ENCODE assay signal across 15 cellular contexts in genomic region chr9:134656334-134657034, GRCh38. TPM values are rescaled to one million over a fixed set of nuclear protein-coding genes. Genes with fewer than 3 reads are reported as not detected.
A peak's percentile ranks its signal among the peaks of the same experiment; 100 is the strongest.
DNase-seq lines count a peak whose midpoint lies in the region; ATAC-seq, FAIRE-seq and TF ChIP-seq lines count a peak whose summit lies in the region.
"Had no signal": no experiment of that assay in that cellular context is flagged by ENCODE, and none has a peak within 500 bp of the region (broad histone marks: within the 10 kb centered on the region; RNA-seq: fewer than 3 reads in every experiment).

No MANE protein-coding gene starts in this region.

- peaks cover 12% of the 10 kb centered on the region for H3K9me3 Mint-ChIP-seq in activated T-helper 1 cell treated with anti-CD3 and anti-CD28 coated beads, Interleukin-12 subunit alpha, Interleukin-12 subunit beta, Interleukin-2, Interleukin-4 antibody, amounts not matched to agents 30 ng/mL and 10 ng/mL and 1 ng/mL, durations not matched to agents 14 hours and 24 hours and 36 hours

- no peak overlapping the region for H3K27ac Mint-ChIP-seq in activated T-helper 1 cell treated with anti-CD3 and anti-CD28 coated beads, Interleukin-12 subunit alpha, Interleukin-12 subunit beta, Interleukin-2, Interleukin-4 antibody, amounts not matched to agents 30 ng/mL and 10 ng/mL and 1 ng/mL, durations not matched to agents 14 hours and 24 hours and 36 hours

- intact Hi-C loops in activated T-helper 1 cell treated with anti-CD3 and anti-CD28 coated beads, Interleukin-12 subunit alpha, Interleukin-12 subunit beta, Interleukin-2, Interleukin-4 antibody, amounts not matched to agents 30 ng/mL and 10 ng/mL and 1 ng/mL, durations not matched to agents 14 hours and 24 hours and 36 hours (cut with micrococcal nuclease) = no loop called here

- no peak overlapping the region for H3K4me3 Mint-ChIP-seq in activated T-helper 1 cell treated with anti-CD3 and anti-CD28 coated beads, Interleukin-12 subunit alpha, Interleukin-12 subunit beta, Interleukin-2, Interleukin-4 antibody, amounts not matched to agents 30 ng/mL and 10 ng/mL and 1 ng/mL, durations not matched to agents 14 hours and 24 hours and 36 hours

- no peaks in the 10 kb centered on the region for H3K36me3 Mint-ChIP-seq in activated T-helper 1 cell treated with anti-CD3 and anti-CD28 coated beads, Interleukin-12 subunit alpha, Interleukin-12 subunit beta, Interleukin-2, Interleukin-4 antibody, amounts not matched to agents 30 ng/mL and 10 ng/mL and 1 ng/mL, durations not matched to agents 14 hours and 24 hours and 36 hours (ENCODE audit: low read depth)

- peak; percentile 33 for TF ChIP-seq CTCF in bronchial epithelial cell (IDR thresholded peaks at IDR 0.05; ENCODE audit: insufficient read depth, low read length, severe bottlenecking)
- TF ChIP-seq CTCF in retinal pigment epithelial cell (conservative IDR thresholded peaks at IDR 0.05; ENCODE audit: low read depth, low read length) = peak; percentile 14

- DNase-seq in NCI-H82 (lab: John Stamatoyannopoulos, UW) = peak; percentile 56
- no peak for DNase-seq in NCI-H82 treated with DMSO at 0.1 percent for 48 hours (lab: John Stamatoyannopoulos, UW; ENCODE audit: unreplicated experiment)
- DNase-seq in MV-4-11 (lab: John Stamatoyannopoulos, UW) = peak; percentile 13
- DNase-seq in bronchial epithelial cell (ENCODE audit: low read depth) = peak; percentile 26
- DNase-seq in retinal pigment epithelial cell (ENCODE audit: low read depth) = no peak
- DNase-seq in SK-N-DZ (ENCODE audit: low spot score) = no peak
- DNase-seq in activated T-helper 1 cell treated with anti-CD3 and anti-CD28 coated beads, Interleukin-12 subunit alpha, Interleukin-12 subunit beta, Interleukin-2, Interleukin-4 antibody, amounts not matched to agents 30 ng/mL and 10 ng/mL and 1 ng/mL, durations not matched to agents 14 hours and 24 hours and 36 hours (ENCODE audit: low spot score) = no peak
- DNase-seq: activated CD4-positive, alpha-beta T cell treated with anti-CD3 and anti-CD28 coated beads for 4 hours; activated effector memory CD4-positive, alpha-beta T cell treated with anti-CD3 and anti-CD28 coated beads, Interleukin-2, amount 50 U/mL, for 16 hours; left cardiac atrium; SHP77 treated with DMSO at 0.1 percent for 48 hours; stimulated activated CD4-positive, alpha-beta T cell treated with anti-CD3 and anti-CD28 coated beads, Interleukin-4, amount 100 ng/mL, for 24 hours had no signal

- no peak for ATAC-seq in GM18870 (IDR thresholded peaks at IDR 0.05; ENCODE audit: unreplicated experiment)
- ATAC-seq: left cardiac atrium had no signal

- H3K27me3 Mint-ChIP-seq in activated T-helper 1 cell treated with anti-CD3 and anti-CD28 coated beads, Interleukin-12 subunit alpha, Interleukin-12 subunit beta, Interleukin-2, Interleukin-4 antibody, amounts not matched to agents 30 ng/mL and 10 ng/mL and 1 ng/mL, durations not matched to agents 14 hours and 24 hours and 36 hours (ENCODE audit: insufficient read depth) = no peaks in the 10 kb centered on the region

- no peaks in the 10 kb centered on the region for H3K36me3 ChIP-seq in bronchial epithelial cell (ENCODE audit: control insufficient read depth, insufficient read depth, low read length)
- H3K36me3 ChIP-seq: ovary had no signal

- FAIRE-seq in bronchial epithelial cell (lab: Jason Lieb, UNC) = no peak
- FAIRE-seq: colon had no signal

- H3K27me3 ChIP-seq in bronchial epithelial cell (ENCODE audit: control insufficient read depth, insufficient read depth, low read length) = no peaks in the 10 kb centered on the region
- H3K27me3 ChIP-seq: ovary had no signal

- no peak overlapping the region for H3K4me3 ChIP-seq in bronchial epithelial cell (ENCODE audit: low read depth, low read length)
- H3K4me3 ChIP-seq in retinal pigment epithelial cell (ENCODE audit: low read length) = no peak overlapping the region
- H3K4me3 ChIP-seq: ovary had no signal

- no peaks in the 10 kb centered on the region for H3K4me1 Mint-ChIP-seq in activated T-helper 1 cell treated with anti-CD3 and anti-CD28 coated beads, Interleukin-12 subunit alpha, Interleukin-12 subunit beta, Interleukin-2, Interleukin-4 antibody, amounts not matched to agents 30 ng/mL and 10 ng/mL and 1 ng/mL, durations not matched to agents 14 hours and 24 hours and 36 hours (ENCODE audit: low read depth)

RNA-seq across cellular contexts. Expression of gene COL5A1, which starts 14.9 kb away (rescaled TPM):
- 0.90 and 6.3 TPM in 2 replicates for total RNA-seq in bronchial epithelial cell
- polyA plus RNA-seq in SK-N-DZ (2014; cell fraction: cytosol; rRNA removed) = not detected in 2 replicates
- not detected in 2 replicates for polyA plus RNA-seq in SK-N-DZ (2014; cell fraction: nucleus; rRNA removed)
- total RNA-seq in activated T-helper 1 cell treated with anti-CD3 and anti-CD28 coated beads, Interleukin-12 subunit alpha, Interleukin-12 subunit beta, Interleukin-2, Interleukin-4 antibody, amounts not matched to agents 30 ng/mL and 10 ng/mL and 1 ng/mL, durations not matched to agents 14 hours and 24 hours and 36 hours = not detected in 2 replicates

Comparison
In these comparisons a context has a peak if more than half of its experiments do, and no peak if none do; other contexts are left out.
1. DNase-seq: peak in NCI-H82 (single experiment), MV-4-11 (single experiment) and bronchial epithelial cell (single experiment); none in NCI-H82 treated with DMSO at 0.1 percent for 48 hours (single experiment), retinal pigment epithelial cell (single experiment), SK-N-DZ (single experiment) and activated T-helper 1 cell treated with anti-CD3 and anti-CD28 coated beads, Interleukin-12 subunit alpha, Interleukin-12 subunit beta, Interleukin-2, Interleukin-4 antibody, amounts not matched to agents 30 ng/mL and 10 ng/mL and 1 ng/mL, durations not matched to agents 14 hours and 24 hours and 36 hours (single experiment).